In genomic region chr7:7151865-7152264, GRCh38 we compare ENCODE assay signal across 24 cellular contexts. TPM values are rescaled to one million over a fixed set of nuclear protein-coding genes. Genes with fewer than 3 reads are reported as not detected.
DNase-seq lines count a peak whose midpoint lies in the region; ATAC-seq, FAIRE-seq and TF ChIP-seq lines count a peak whose summit lies in the region.
"Had no signal": no experiment of that assay in that cellular context is flagged by ENCODE, and none has a peak within 500 bp of the region (broad histone marks: within the 10 kb centered on the region; RNA-seq: fewer than 3 reads in every experiment).

No MANE protein-coding gene starts in this region.

- no peak for ATAC-seq in HepG2
- no peak for ATAC-seq in right lobe of liver
- ATAC-seq in DND-41 (ENCODE audit: insufficient read depth, low read depth): no peak
- ATAC-seq in GM21423 (IDR thresholded peaks at IDR 0.05; ENCODE audit: unreplicated experiment): no peak
- ATAC-seq: A549; CD8-positive, alpha-beta T cell had no signal

- no peak for TF ChIP-seq RAD21 in HepG2 (CRISPR knock-in tag; IDR thresholded peaks at IDR 0.05)

- 95% methylated on average over 1 of the region's 1 CpG for WGBS in HepG2 (ENCODE audit: low lambda C conversion rate)
- 45% methylated on average over 1 of the region's 1 CpG for WGBS in right lobe of liver (ENCODE audit: insufficient coverage, low coverage, low lambda C conversion rate, missing lambda C conversion rate)
- WGBS in mesendoderm (ENCODE audit: extremely low coverage, insufficient coverage, low lambda C conversion rate): no CpG with 5 or more reads among the region's 1 CpG

- H4K8ac ChIP-seq in mesendoderm (ENCODE audit: low read depth, low read length): no peak overlapping the region

- no peak overlapping the region for H3K27ac ChIP-seq in HepG2 (ENCODE audit: extremely low read length, insufficient read depth, low read length)
- H3K27ac ChIP-seq in right lobe of liver: no peak overlapping the region
- no peak overlapping the region for H3K27ac ChIP-seq in DND-41 (ENCODE audit: low read length)
- no peak overlapping the region for H3K27ac ChIP-seq in mesendoderm (ENCODE audit: low read depth, low read length)
- H3K27ac ChIP-seq: 22Rv1, A549, GM23248, HL-60 had no signal

- H3K18ac ChIP-seq in mesendoderm (ENCODE audit: low read length): peak overlapping the region; percentile 39

- H3K56ac ChIP-seq in mesendoderm (ENCODE audit: low read length): no peak overlapping the region

- no peak overlapping the region for H3K4ac ChIP-seq in mesendoderm (ENCODE audit: low read depth, low read length)

- in situ Hi-C loops in HepG2 (cut with HindIII; ENCODE audit: extremely low pct_ligation_motif_present, low pct_unique_long_range_greater_than_20kb): no loop called here

- H3K4me3 ChIP-seq in HepG2 (replicated peaks in 1 of 3; ENCODE audit: insufficient read depth in 1 of 3, low read depth in 2 of 3, low read length in 3 of 3): no peak overlapping the region
- no peak overlapping the region for H3K4me3 ChIP-seq in right lobe of liver
- H3K4me3 ChIP-seq in DND-41 (ENCODE audit: low read depth in 1 of 2, low read length in 2 of 2): no peak overlapping the region
- H3K4me3 ChIP-seq in mesendoderm (ENCODE audit: low read length): no peak overlapping the region
- H3K4me3 ChIP-seq: A549, GM23248 had no signal

- H2BK120ac ChIP-seq in mesendoderm (ENCODE audit: low read depth, low read length): no peak overlapping the region

- intact Hi-C loops in HepG2 (cut with micrococcal nuclease; ENCODE audit: unreplicated experiment): no loop called here
- intact Hi-C loops in right lobe of liver (cut with DNase I): no loop called here

- H3K9ac ChIP-seq in HepG2 (ENCODE audit: insufficient read depth, low read depth, low read length) (no peak overlapping the region), DND-41 (ENCODE audit: low read depth, low read length) (no peak overlapping the region), mesendoderm (ENCODE audit: low read length) (no peak overlapping the region)
- H3K9ac ChIP-seq: GM23248 had no signal

- no peak overlapping the region for H3K23ac ChIP-seq in mesendoderm (ENCODE audit: low read length)

- no peaks in the 10 kb centered on the region for H4K20me1 ChIP-seq in HepG2 (ENCODE audit: insufficient read depth, low read length)
- H4K20me1 ChIP-seq in DND-41 (ENCODE audit: insufficient read depth, low read length): no peaks in the 10 kb centered on the region

- no peak for TF ChIP-seq CTCF in HepG2 (CRISPR knock-in tag; IDR thresholded peaks at IDR 0.05)
- TF ChIP-seq CTCF in right lobe of liver (IDR thresholded peaks at IDR 0.05): no peak
- no peak for TF ChIP-seq CTCF in DND-41 (IDR thresholded peaks at IDR 0.05; ENCODE audit: borderline replicate concordance, extremely low read depth, low read length, poor library complexity, severe bottlenecking)

- no peaks in the 10 kb centered on the region for H3K36me3 ChIP-seq in HepG2 (replicated peaks in 1 of 2; ENCODE audit: control insufficient read depth in 1 of 2, insufficient read depth in 2 of 2, low read length in 2 of 2)
- H3K36me3 ChIP-seq in right lobe of liver: no peaks in the 10 kb centered on the region
- H3K36me3 ChIP-seq in DND-41 (ENCODE audit: insufficient read depth, low read length): no peaks in the 10 kb centered on the region
- no peaks in the 10 kb centered on the region for H3K36me3 ChIP-seq in mesendoderm (ENCODE audit: control insufficient read depth, insufficient read depth, low read length)

- no peak overlapping the region for H2AK5ac ChIP-seq in mesendoderm (ENCODE audit: low read length)

- no peak for TF ChIP-seq EP300 in HepG2 (IDR thresholded peaks at IDR 0.05; ENCODE audit: low read depth in 2 of 2, low read length in 2 of 2)
- no peak for TF ChIP-seq EP300 in HepG2 (CRISPR knock-in tag; IDR thresholded peaks at IDR 0.05; ENCODE audit: borderline replicate concordance)

- peaks cover 64% of the 10 kb centered on the region for H3K4me1 ChIP-seq in HepG2 (ENCODE audit: insufficient read depth, low read length)
- H3K4me1 ChIP-seq in right lobe of liver: no peaks in the 10 kb centered on the region
- H3K4me1 ChIP-seq in DND-41 (ENCODE audit: insufficient read depth, low read length): peaks cover 22% of the 10 kb centered on the region
- H3K4me1 ChIP-seq in mesendoderm (ENCODE audit: control insufficient read depth, low read depth, low read length): no peaks in the 10 kb centered on the region
- H3K4me1 ChIP-seq: A549 had no signal

- FAIRE-seq in HepG2 (lab: Jason Lieb, UNC): no peak
- FAIRE-seq: A549, G401.6, GM12891, H54 had no signal

- H3K9me3 ChIP-seq in HepG2 (ENCODE audit: low read length) (peaks cover 17% of the 10 kb centered on the region), right lobe of liver (no peaks in the 10 kb centered on the region), DND-41 (ENCODE audit: insufficient read depth, low read length, severe bottlenecking) (peaks cover 10% of the 10 kb centered on the region)
- H3K9me3 ChIP-seq: A549 had no signal

- POLR2A ChIA-PET in HepG2 (lab: Yijun Ruan, JAX): no interaction called here

- H2BK15ac ChIP-seq in mesendoderm (replicated peaks; ENCODE audit: low read depth): no peak overlapping the region

- BruUV-seq in HepG2 (replicated peaks; lab: Mats Ljungman, UMichigan): no TSS peak

- H3K79me2 ChIP-seq in HepG2 (ENCODE audit: insufficient read depth, low read length): no peaks in the 10 kb centered on the region
- no peaks in the 10 kb centered on the region for H3K79me2 ChIP-seq in DND-41 (ENCODE audit: insufficient read depth, low read length)
- no peaks in the 10 kb centered on the region for H3K79me2 ChIP-seq in mesendoderm (ENCODE audit: control insufficient read depth, insufficient read depth, low read length)

- no peak for DNase-seq in HepG2 (ENCODE audit: low spot score)
- DNase-seq in right lobe of liver: no peak
- peak; percentile 11 for DNase-seq in DND-41
- DNase-seq in NCI-H69 (lab: John Stamatoyannopoulos, UW): peak; percentile 15
- DNase-seq in mesendoderm: no peak
- no peak for DNase-seq in effector CD8-positive, alpha-beta T cell (lab: John Stamatoyannopoulos, UW)
- no peak for DNase-seq in H4 (ENCODE audit: low spot score)
- DNase-seq: AML-193; CD8-positive, alpha-beta T cell; COR-L47; DMS 273 treated with DMSO at 0.1 percent for 48 hours; DMS53; GM23248; HCEC 1CT; HFFc6; IMR-90; KBM-7 had no signal

- H3K4me2 ChIP-seq in HepG2 (ENCODE audit: low read depth, low read length) (no peak overlapping the region), DND-41 (ENCODE audit: insufficient read depth, low read length) (no peak overlapping the region), mesendoderm (ENCODE audit: low read length) (no peak overlapping the region)
- H3K4me2 ChIP-seq: A549 had no signal

- H2AFZ ChIP-seq in HepG2 (ENCODE audit: low read length) (no peak overlapping the region), DND-41 (ENCODE audit: low read depth, low read length) (no peak overlapping the region)
- H2AFZ ChIP-seq: GM23248 had no signal

- H4K5ac ChIP-seq in mesendoderm (ENCODE audit: low read length): no peak overlapping the region

- H3K27me3 ChIP-seq in HepG2 (ENCODE audit: control insufficient read depth in 1 of 2, insufficient read depth in 2 of 2, low read length in 2 of 2): no peaks in the 10 kb centered on the region
- H3K27me3 ChIP-seq in right lobe of liver: no peaks in the 10 kb centered on the region
- no peaks in the 10 kb centered on the region for H3K27me3 ChIP-seq in DND-41 (ENCODE audit: insufficient read depth, low read length, poor library complexity)
- H3K27me3 ChIP-seq in mesendoderm (ENCODE audit: insufficient read depth, low read length, poor library complexity): no peaks in the 10 kb centered on the region

- CTCF ChIA-PET in HepG2 (lab: Yijun Ruan, JAX; ENCODE audit: low intra/inter-chr PET ratio, low total read pairs): no interaction called here

- no peak overlapping the region for H2BK5ac ChIP-seq in mesendoderm (ENCODE audit: low read length)

- TF ChIP-seq POLR2A in HepG2 (IDR thresholded peaks at IDR 0.05; ENCODE audit: insufficient read depth in 1 of 2, low read depth in 2 of 2, low read length in 2 of 2) (no peak), right lobe of liver (IDR thresholded peaks at IDR 0.05) (no peak)

- H3K79me1 ChIP-seq in mesendoderm (ENCODE audit: low read length): no peaks in the 10 kb centered on the region

TF ChIP-seq in HepG2, 621 proteins besides CTCF, POLR2A, EP300 and RAD21 (continues in another document):
- TF ChIP-seq, protein P1, sequence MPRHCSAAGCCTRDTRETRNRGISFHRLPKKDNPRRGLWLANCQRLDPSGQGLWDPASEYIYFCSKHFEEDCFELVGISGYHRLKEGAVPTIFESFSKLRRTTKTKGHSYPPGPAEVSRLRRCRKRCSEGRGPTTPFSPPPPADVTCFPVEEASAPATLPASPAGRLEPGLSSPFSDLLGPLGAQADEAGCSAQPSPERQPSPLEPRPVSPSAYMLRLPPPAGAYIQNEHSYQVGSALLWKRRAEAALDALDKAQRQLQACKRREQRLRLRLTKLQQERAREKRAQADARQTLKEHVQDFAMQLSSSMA (CRISPR knock-in tag; IDR thresholded peaks at IDR 0.05): no peak

RNA-seq across cellular contexts. Expression of gene C1GALT1, which starts 30.5 kb away (rescaled TPM):
- total RNA-seq in HepG2 (2016; rRNA removed; fragmentation: Illumina TruSeq; extraction: Trizol): 65.9 and 68.2 TPM in 2 replicates
- total RNA-seq in HepG2 (2016; cell fraction: cytosol; rRNA removed; fragmentation: Illumina TruSeq; extraction: Trizol; ENCODE audit: low read depth): 19.8 and 25.6 TPM in 2 replicates
- total RNA-seq in HepG2 (2016; cell fraction: insoluble cytoplasmic fraction; rRNA removed; fragmentation: Illumina TruSeq; extraction: Trizol): 62.9 and 64.3 TPM in 2 replicates
- total RNA-seq in HepG2 (2016; cell fraction: membrane; rRNA removed; fragmentation: Illumina TruSeq; extraction: Trizol): 52.3 and 53.0 TPM in 2 replicates
- total RNA-seq in HepG2 (2016; cell fraction: nucleus; rRNA removed; fragmentation: Illumina TruSeq; extraction: Trizol): 69.0 and 75.5 TPM in 2 replicates
- polyA plus RNA-seq in HepG2 (2011; rRNA removed): 38.4 and 57.1 TPM in 2 replicates
- polyA plus RNA-seq in HepG2 (2011; cell fraction: cytosol; rRNA removed): 20.6 and 24.8 TPM in 2 replicates
- 23.4 and 24.2 TPM in 2 replicates for polyA plus RNA-seq in HepG2 (2011; cell fraction: nucleus; rRNA removed)
- 55.8 and 60.8 TPM in 2 replicates for polyA plus RNA-seq in HepG2 (2012)
- 8.4 and 10.0 TPM in 2 replicates for polyA plus RNA-seq in HepG2 (2016; cell fraction: cytosol; fragmentation: Illumina TruSeq; extraction: Trizol; ENCODE audit: low read depth)
- 47.9 and 50.9 TPM in 2 replicates for polyA plus RNA-seq in HepG2 (2016; cell fraction: insoluble cytoplasmic fraction; fragmentation: Illumina TruSeq; extraction: Trizol; ENCODE audit: low read depth)
- 20.8 and 22.4 TPM in 2 replicates for polyA plus RNA-seq in HepG2 (2016; cell fraction: membrane; fragmentation: Illumina TruSeq; extraction: Trizol; ENCODE audit: low read depth)
- 84.6 and 86.9 TPM in 2 replicates for polyA plus RNA-seq in HepG2 (2016; cell fraction: nucleus; fragmentation: Illumina TruSeq; extraction: Trizol; ENCODE audit: insufficient read depth, low read depth)
- 3.2 and 24.2 TPM in 2 replicates for polyA minus RNA-seq in HepG2 (2011; rRNA and poly(A)+ RNA removed; ENCODE audit: low replicate concordance)
- polyA minus RNA-seq in HepG2 (2011; cell fraction: cytosol; rRNA and poly(A)+ RNA removed): 58.8 and 63.4 TPM in 2 replicates
- 176 and 229 TPM in 2 replicates for polyA minus RNA-seq in HepG2 (2011; cell fraction: nucleus; rRNA and poly(A)+ RNA removed)
- total RNA-seq in right lobe of liver: 10 to 100 TPM; 10.1 to 16.6 (median 13.1) TPM
- 40.9 TPM for polyA plus RNA-seq in mesendoderm (2013, experiment 1 of 2)
- 42.6 TPM for polyA plus RNA-seq in mesendoderm (2013, experiment 2 of 2)
- 35.0 and 77.0 TPM in 2 replicates for total RNA-seq in H4 (2014; rRNA removed; shearing (Covaris generic))

Comparison
In these comparisons a context has a peak if more than half of its experiments do, and no peak if none do; other contexts are left out.
1. DNase-seq: peak in DND-41 (single experiment) and NCI-H69 (single experiment); none in HepG2 (single experiment), right lobe of liver (0 of 3), mesendoderm (single experiment), effector CD8-positive, alpha-beta T cell (single experiment) and H4 (single experiment).